In the genomic region with DNA sequence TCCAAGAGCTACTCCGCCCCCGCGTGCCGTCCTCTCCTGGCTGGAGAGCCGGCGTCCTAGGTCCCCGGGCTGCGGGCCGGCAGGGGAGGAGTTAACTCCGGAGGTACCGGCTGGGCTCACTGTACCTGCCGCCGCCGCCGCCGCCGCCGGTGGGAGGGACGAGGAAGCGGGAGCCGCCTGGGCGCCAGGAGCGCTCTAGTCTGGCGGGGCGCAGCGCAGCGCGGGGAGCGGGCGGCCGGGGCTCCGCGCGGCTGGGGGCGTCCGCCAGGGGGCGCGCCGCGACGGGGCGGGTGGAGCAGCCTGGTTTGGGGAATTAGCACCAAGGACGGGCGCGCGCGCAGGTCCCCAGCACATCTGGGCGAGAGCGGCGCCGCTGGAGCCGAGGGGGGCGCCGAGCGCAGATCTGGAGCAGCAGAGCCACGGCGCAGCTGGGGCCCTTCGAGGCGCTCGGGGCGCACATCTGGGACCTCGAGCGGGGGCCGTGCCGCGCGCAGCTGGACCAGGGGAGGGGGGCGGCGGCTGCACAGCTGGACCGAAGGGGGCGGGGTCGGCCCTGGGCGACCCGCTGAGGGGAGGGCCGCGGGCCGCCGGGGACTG, we compare ENCODE assay signal across 8 cellular contexts. TPM values are rescaled to one million over a fixed set of nuclear protein-coding genes. Genes with fewer than 3 reads are reported as not detected.
DNase-seq lines count a peak whose midpoint lies in the region; ATAC-seq and TF ChIP-seq lines count a peak whose summit lies in the region.

TSS of gene NXPH3 (plus strand) at position 348 of the 597 bp plus-strand sequence. CDS start 349 bp downstream, outside the sequence.

- no peak within 1 kb of the TSS for H3K27ac Mint-ChIP-seq in activated naive CD8-positive, alpha-beta T cell treated with anti-CD3 and anti-CD28 coated beads for 36 hours

- H3K4me3 Mint-ChIP-seq in activated naive CD8-positive, alpha-beta T cell treated with anti-CD3 and anti-CD28 coated beads for 36 hours: peak within 1 kb of the TSS; percentile 74

- H3K4me1 Mint-ChIP-seq in activated naive CD8-positive, alpha-beta T cell treated with anti-CD3 and anti-CD28 coated beads for 36 hours: peaks cover 14% of the 10 kb centered on the region

- H3K9me3 ChIP-seq in BLaER1 treated with 17β-estradiol and CSF1 and Interleukin-3, amounts not matched to agents 10 nM and 100 nM (replicated peaks in 1 of 11): no peaks in the 10 kb centered on the region
- H3K9me3 ChIP-seq in left ventricle myocardium inferior (replicated peaks): no peaks in the 10 kb centered on the region

- peaks cover 0 to 20% (median 0%) of the 10 kb centered on the region in 11 experiments; a peak in 9 of 22 replicates for H4K20me1 ChIP-seq in BLaER1 treated with 17β-estradiol and CSF1 and Interleukin-3, amounts not matched to agents 10 nM and 100 nM

- H3K4me3 ChIP-seq in BLaER1 treated with 17β-estradiol and CSF1 and Interleukin-3, amounts not matched to agents 10 nM and 100 nM: peak within 1 kb of the TSS; percentile 64 to 76 (median 69)
- H3K4me3 ChIP-seq in left ventricle myocardium inferior: peak within 1 kb of the TSS; percentile 82

- H3K27me3 ChIP-seq in BLaER1 treated with 17β-estradiol and CSF1 and Interleukin-3, amounts not matched to agents 10 nM and 100 nM: peaks cover 62 to 86% (median 75%) of the 10 kb centered on the region in 11 experiments
- H3K27me3 ChIP-seq in left ventricle myocardium inferior (ENCODE audit: low read depth): no peaks in the 10 kb centered on the region

- no peaks in the 10 kb centered on the region for H3K9me3 Mint-ChIP-seq in activated naive CD8-positive, alpha-beta T cell treated with anti-CD3 and anti-CD28 coated beads for 36 hours

- H3K36me3 Mint-ChIP-seq in activated naive CD8-positive, alpha-beta T cell treated with anti-CD3 and anti-CD28 coated beads for 36 hours: no peaks in the 10 kb centered on the region

- peak within 1 kb of the TSS; percentile 26 to 73 (median 62); a peak in 21 of 22 replicates for H3K9ac ChIP-seq in BLaER1 treated with 17β-estradiol and CSF1 and Interleukin-3, amounts not matched to agents 10 nM and 100 nM

- TF ChIP-seq CTCF in left ventricle myocardium inferior (IDR thresholded peaks at IDR 0.05; ENCODE audit: borderline replicate concordance): peak; percentile 78

- H3K4me1 ChIP-seq in BLaER1 treated with 17β-estradiol and CSF1 and Interleukin-3, amounts not matched to agents 10 nM and 100 nM: peaks cover 4 to 31% (median 24%) of the 10 kb centered on the region in 10 experiments; a peak in 18 of 20 replicates
- peaks cover 52% of the 10 kb centered on the region for H3K4me1 ChIP-seq in left ventricle myocardium inferior

- peak within 1 kb of the TSS; percentile 93 to 100 (median 99) for H3K4me2 ChIP-seq in BLaER1 treated with 17β-estradiol and CSF1 and Interleukin-3, amounts not matched to agents 10 nM and 100 nM

- intact Hi-C loops in left ventricle myocardium inferior (cut with micrococcal nuclease) (loop anchor here (2.0 kb wide), 1 partner anchor 119 kb away; no protein-coding TSS in a partner anchor), sciatic nerve (cut with DNase I) (no loop called here)

- peaks cover 71% of the 10 kb centered on the region for H3K27me3 Mint-ChIP-seq in activated naive CD8-positive, alpha-beta T cell treated with anti-CD3 and anti-CD28 coated beads for 36 hours

- H3K36me3 ChIP-seq in BLaER1 treated with 17β-estradiol and CSF1 and Interleukin-3, amounts not matched to agents 10 nM and 100 nM: no peaks in the 10 kb centered on the region
- H3K36me3 ChIP-seq in left ventricle myocardium inferior: no peaks in the 10 kb centered on the region

- peak; percentile 87 for DNase-seq in activated naive CD8-positive, alpha-beta T cell treated with anti-CD3 and anti-CD28 coated beads for 36 hours
- DNase-seq in left ventricle myocardium inferior: peak; percentile 75
- DNase-seq in sciatic nerve (ENCODE audit: low spot score): peak; percentile 83
- no peak for DNase-seq in kidney glomerular epithelial cell (lab: John Stamatoyannopoulos, UW)

- peak; percentile 35 for ATAC-seq in HG02798 (IDR thresholded peaks at IDR 0.05; ENCODE audit: poor library complexity, unreplicated experiment)
- peak; percentile 40 for ATAC-seq in SK-N-SH treated with all-trans-retinoic acid at 6 μM for 48 hours
- peak; percentile 48 for ATAC-seq in sciatic nerve
- ATAC-seq in GM21529 (IDR thresholded peaks at IDR 0.05; ENCODE audit: unreplicated experiment): no peak

- no peak within 1 kb of the TSS; a peak in 1 of 22 replicates for H3K27ac ChIP-seq in BLaER1 treated with 17β-estradiol and CSF1 and Interleukin-3, amounts not matched to agents 10 nM and 100 nM
- H3K27ac ChIP-seq in left ventricle myocardium inferior (replicated peaks): peak within 1 kb of the TSS; percentile 75

TF ChIP-seq in SK-N-SH treated with all-trans-retinoic acid at 6 μM for 48 hours, 23 proteins besides CTCF, POLR2A, EP300 and RAD21 (continues in another document):
- TF ChIP-seq TOX (CRISPR knock-in tag; IDR thresholded peaks at IDR 0.05; ENCODE audit: borderline replicate concordance): no peak
- no peak for TF ChIP-seq ZNF8 (CRISPR knock-in tag; IDR thresholded peaks at IDR 0.05)
- TF ChIP-seq ZFP3 (CRISPR knock-in tag; IDR thresholded peaks at IDR 0.05): no peak
- no peak for TF ChIP-seq SNAI2 (CRISPR knock-in tag; IDR thresholded peaks at IDR 0.05)
- no peak for TF ChIP-seq ESRRG (CRISPR knock-in tag; IDR thresholded peaks at IDR 0.05)
- TF ChIP-seq OSR1 (CRISPR knock-in tag; IDR thresholded peaks at IDR 0.05): no peak
- no peak for TF ChIP-seq RARB (CRISPR knock-in tag; IDR thresholded peaks at IDR 0.05)
- TF ChIP-seq TSHZ2 (CRISPR knock-in tag; IDR thresholded peaks at IDR 0.05): no peak
- TF ChIP-seq, protein P1, sequence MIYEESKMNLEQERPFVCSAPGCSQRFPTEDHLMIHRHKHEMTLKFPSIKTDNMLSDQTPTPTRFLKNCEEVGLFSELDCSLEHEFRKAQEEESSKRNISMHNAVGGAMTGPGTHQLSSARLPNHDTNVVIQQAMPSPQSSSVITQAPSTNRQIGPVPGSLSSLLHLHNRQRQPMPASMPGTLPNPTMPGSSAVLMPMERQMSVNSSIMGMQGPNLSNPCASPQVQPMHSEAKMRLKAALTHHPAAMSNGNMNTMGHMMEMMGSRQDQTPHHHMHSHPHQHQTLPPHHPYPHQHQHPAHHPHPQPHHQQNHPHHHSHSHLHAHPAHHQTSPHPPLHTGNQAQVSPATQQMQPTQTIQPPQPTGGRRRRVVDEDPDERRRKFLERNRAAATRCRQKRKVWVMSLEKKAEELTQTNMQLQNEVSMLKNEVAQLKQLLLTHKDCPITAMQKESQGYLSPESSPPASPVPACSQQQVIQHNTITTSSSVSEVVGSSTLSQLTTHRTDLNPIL (CRISPR knock-in tag; IDR thresholded peaks at IDR 0.05; ENCODE audit: low read depth): no peak
- TF ChIP-seq ISL1 (CRISPR knock-in tag; IDR thresholded peaks at IDR 0.05): no peak
- no peak for TF ChIP-seq ZNF70 (CRISPR knock-in tag; IDR thresholded peaks at IDR 0.05)
- no peak for TF ChIP-seq ARNTL (CRISPR knock-in tag; IDR thresholded peaks at IDR 0.05; ENCODE audit: borderline replicate concordance, low read depth)
- TF ChIP-seq ZNF565 (CRISPR knock-in tag; conservative IDR thresholded peaks at IDR 0.05; ENCODE audit: low read depth): no peak
- TF ChIP-seq TCF4 (CRISPR knock-in tag; IDR thresholded peaks at IDR 0.05; ENCODE audit: borderline replicate concordance): no peak
- TF ChIP-seq, protein P2, sequence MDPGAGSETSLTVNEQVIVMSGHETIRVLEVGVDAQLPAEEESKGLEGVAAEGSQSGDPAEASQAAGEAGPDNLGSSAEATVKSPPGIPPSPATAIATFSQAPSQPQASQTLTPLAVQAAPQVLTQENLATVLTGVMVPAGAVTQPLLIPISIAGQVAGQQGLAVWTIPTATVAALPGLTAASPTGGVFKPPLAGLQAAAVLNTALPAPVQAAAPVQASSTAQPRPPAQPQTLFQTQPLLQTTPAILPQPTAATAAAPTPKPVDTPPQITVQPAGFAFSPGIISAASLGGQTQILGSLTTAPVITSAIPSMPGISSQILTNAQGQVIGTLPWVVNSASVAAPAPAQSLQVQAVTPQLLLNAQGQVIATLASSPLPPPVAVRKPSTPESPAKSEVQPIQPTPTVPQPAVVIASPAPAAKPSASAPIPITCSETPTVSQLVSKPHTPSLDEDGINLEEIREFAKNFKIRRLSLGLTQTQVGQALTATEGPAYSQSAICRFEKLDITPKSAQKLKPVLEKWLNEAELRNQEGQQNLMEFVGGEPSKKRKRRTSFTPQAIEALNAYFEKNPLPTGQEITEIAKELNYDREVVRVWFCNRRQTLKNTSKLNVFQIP (CRISPR knock-in tag; IDR thresholded peaks at IDR 0.05; ENCODE audit: borderline replicate concordance, low read depth): no peak
- TF ChIP-seq BACH2 (CRISPR knock-in tag; IDR thresholded peaks at IDR 0.05; ENCODE audit: borderline replicate concordance): no peak

RNA-seq across cellular contexts. Expression of gene NXPH3, which starts in this region (rescaled TPM):
- total RNA-seq in activated naive CD8-positive, alpha-beta T cell treated with anti-CD3 and anti-CD28 coated beads for 36 hours: under 1 TPM; 0.10 to 0.18 TPM
- total RNA-seq in left ventricle myocardium inferior (4.0 TPM), sciatic nerve (17.0 TPM)

Comparison
In these comparisons a context has a peak if more than half of its experiments do, and no peak if none do; other contexts are left out.
1. Peak in DNase-seq in activated naive CD8-positive, alpha-beta T cell treated with anti-CD3 and anti-CD28 coated beads for 36 hours; RNA of the gene not detected or under 1 TPM.